In the genomic region with DNA sequence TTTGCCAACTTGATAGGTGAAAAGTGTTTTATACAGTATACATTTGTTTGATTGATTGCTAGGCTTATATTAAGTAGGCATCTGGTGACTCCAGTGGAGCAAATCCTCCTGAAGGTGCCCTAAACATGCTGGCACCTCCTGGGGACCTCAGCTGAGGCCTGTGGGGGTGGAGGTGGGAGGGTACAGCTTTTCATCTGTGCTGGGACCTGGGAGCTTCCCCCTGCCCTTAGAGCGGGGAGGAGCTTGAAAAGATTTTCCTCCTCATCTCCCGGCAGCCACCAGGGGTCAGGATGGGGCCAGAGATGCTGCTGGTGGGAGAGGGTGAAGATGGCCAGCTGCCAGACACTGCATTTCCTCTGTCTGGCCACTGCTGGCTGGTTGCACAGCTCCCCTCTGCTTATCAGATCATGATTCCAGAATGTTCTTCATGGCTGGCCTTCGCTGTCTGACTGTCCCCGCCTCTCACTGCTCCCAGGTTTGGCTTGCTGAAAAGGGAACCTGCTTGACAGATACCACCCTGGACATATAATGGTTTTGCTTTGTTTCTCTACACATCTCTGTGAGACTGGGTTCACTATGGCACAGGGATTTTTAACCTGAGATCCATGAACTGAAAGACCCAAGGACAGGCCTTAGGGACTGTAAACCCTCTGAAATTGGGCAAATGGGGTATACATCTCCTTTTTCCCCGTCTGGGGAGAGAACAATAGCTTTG, we compare ENCODE assay signal across 1 cellular context.
A peak's percentile ranks its signal among the peaks of the same experiment; 100 is the strongest.
TF ChIP-seq lines count a peak whose summit lies in the region.

No MANE protein-coding gene starts in this region.

TF ChIP-seq in liver, 16 proteins besides CTCF, POLR2A, EP300 and RAD21 (continued from another document):
- TF ChIP-seq RXRA (IDR thresholded peaks at IDR 0.05) (peak; percentile 36 to 63), GABPA (IDR thresholded peaks at IDR 0.05 in 1 of 2, conservative IDR thresholded peaks at IDR 0.05 in 1 of 2) (no peak), HNF4G (IDR thresholded peaks at IDR 0.05) (no peak), NR2F2 (IDR thresholded peaks at IDR 0.05) (no peak), HNF4A (conservative IDR thresholded peaks at IDR 0.05) (peak; percentile 18 to 21)
